15 cellular contexts compared by ENCODE assay signal in genomic region chr6:24779416-24779815, GRCh38. TPM values are rescaled to one million over a fixed set of nuclear protein-coding genes. Genes with fewer than 3 reads are reported as not detected.
A peak's percentile ranks its signal among the peaks of the same experiment; 100 is the strongest.
DNase-seq lines count a peak whose midpoint lies in the region; TF ChIP-seq lines count a peak whose summit lies in the region.
"Had no signal": no experiment of that assay in that cellular context is flagged by ENCODE, and none has a peak within 500 bp of the region (broad histone marks: within the 10 kb centered on the region; RNA-seq: fewer than 3 reads in every experiment).

No MANE protein-coding gene starts in this region.

- H3K27ac ChIP-seq in PC-9 (peak overlapping the region; percentile 69), stomach (peak overlapping the region in 3 of 5 donors; percentile 49 to 99 (median 65)), spleen (no peak overlapping the region)

- TF ChIP-seq POLR2A in stomach (IDR thresholded peaks at IDR 0.05) = no peak
- no peak for TF ChIP-seq POLR2A in lower leg skin (IDR thresholded peaks at IDR 0.05)
- TF ChIP-seq POLR2A in spleen (IDR thresholded peaks at IDR 0.05) = no peak

- no TSS peak for BruUV-seq in PC-9 (replicated peaks; lab: Mats Ljungman, UMichigan)

- peaks cover 46% of the 10 kb centered on the region for H3K4me1 Mint-ChIP-seq in activated CD4-positive, alpha-beta T cell treated with anti-CD3 and anti-CD28 coated beads, Interleukin-2, amount 10 ng/mL, durations not matched to agents 7 days and 5 days

- H3K36me3 Mint-ChIP-seq in activated CD4-positive, alpha-beta T cell treated with anti-CD3 and anti-CD28 coated beads, Interleukin-2, amount 10 ng/mL, durations not matched to agents 7 days and 5 days (ENCODE audit: low read depth) = peaks cover 63% of the 10 kb centered on the region

- intact Hi-C loops in PC-9 (cut with micrococcal nuclease; ENCODE audit: unreplicated experiment) = loop anchor here (2.0 to 5.0 kb wide), 2 partner anchors 132 to 291 kb away; partner anchors contain the start of gene KIAA0319
- intact Hi-C loops in stomach (cut with DNase I; ENCODE audit: low total_unique reads) = no loop called here
- intact Hi-C loops in lower leg skin (cut with DNase I; ENCODE audit: low total_unique reads) = no loop called here
- intact Hi-C loops in spleen (cut with DNase I; ENCODE audit: low total_unique reads) = loop anchor here (10.0 kb wide), 1 partner anchor 55 kb away; no protein-coding TSS in a partner anchor

- H2AFZ ChIP-seq in PC-9 = no peak overlapping the region

- DNase-seq in activated CD4-positive, alpha-beta T cell treated with anti-CD3 and anti-CD28 coated beads, Interleukin-2, amount 10 ng/mL, durations not matched to agents 7 days and 5 days = no peak
- no peak for DNase-seq in activated CD4-positive, alpha-beta T cell treated with anti-CD3 and anti-CD28 coated beads for 4 hours
- DNase-seq in PC-9 (peak in 1 of 2 experiments; percentile 87), epithelial cell of esophagus (ENCODE audit: low read depth) (peak; percentile 8), stomach (no peak), lower leg skin (ENCODE audit: low spot score in 2 of 2) (no peak), GF-D8 (lab: John Stamatoyannopoulos, UW) (no peak), spleen (no peak)
- DNase-seq: DMS153; naive thymus-derived CD8-positive, alpha-beta T cell; NCI-H446 treated with DMSO at 0.1 percent for 48 hours had no signal

- H3K4me1 ChIP-seq in PC-9 (replicated peaks; ENCODE audit: insufficient read depth) = peaks cover 45% of the 10 kb centered on the region
- peaks cover 0 to 45% (median 23%) of the 10 kb centered on the region in 4 donors for H3K4me1 ChIP-seq in stomach
- H3K4me1 ChIP-seq in spleen = peaks cover 10 to 56% (median 30%) of the 10 kb centered on the region in 6 donors

- no peak for TF ChIP-seq CTCF in PC-9 (conservative IDR thresholded peaks at IDR 0.05)
- no peak for TF ChIP-seq CTCF in epithelial cell of esophagus (IDR thresholded peaks at IDR 0.05; ENCODE audit: insufficient read depth, low read depth, low read length, missing control alignments)
- TF ChIP-seq CTCF in stomach (IDR thresholded peaks at IDR 0.05) = no peak
- no peak for TF ChIP-seq CTCF in lower leg skin (IDR thresholded peaks at IDR 0.05)
- no peak for TF ChIP-seq CTCF in spleen (IDR thresholded peaks at IDR 0.05 in 8 of 11, conservative IDR thresholded peaks at IDR 0.05 in 3 of 11)

- TF ChIP-seq EP300 in stomach (IDR thresholded peaks at IDR 0.05) = no peak

- H3K9me2 ChIP-seq in PC-9 (ENCODE audit: insufficient read depth) = no peaks in the 10 kb centered on the region

- peaks cover 63% of the 10 kb centered on the region for H3K79me2 ChIP-seq in PC-9 (ENCODE audit: low read depth)

- H3K4me3 Mint-ChIP-seq in activated CD4-positive, alpha-beta T cell treated with anti-CD3 and anti-CD28 coated beads, Interleukin-2, amount 10 ng/mL, durations not matched to agents 7 days and 5 days = no peak overlapping the region
- H3K4me3 Mint-ChIP-seq: naive thymus-derived CD8-positive, alpha-beta T cell had no signal

- no peaks in the 10 kb centered on the region for H4K20me1 ChIP-seq in PC-9 (ENCODE audit: insufficient read depth)

- POLR2A ChIA-PET in activated CD4-positive, alpha-beta T cell treated with anti-CD3 and anti-CD28 coated beads, Interleukin-2, amount 10 ng/mL, durations not matched to agents 7 days and 5 days (lab: Charles Lee) = no interaction called here
- POLR2A ChIA-PET in PC-9 (lab: Charles Lee; ENCODE audit: unreplicated experiment) = interaction anchor here (0.6 kb wide), 1 partner anchor 939 kb away, joined by 3 read pairs; no protein-coding TSS in a partner anchor

- H3K4me3 ChIP-seq in PC-9 (no peak overlapping the region), epithelial cell of esophagus (ENCODE audit: low read length) (no peak overlapping the region), stomach (peak overlapping the region in 2 of 4 donors; percentile 8 to 97), lower leg skin (ENCODE audit: low read depth, poor library complexity, severe bottlenecking) (no peak overlapping the region), spleen (no peak overlapping the region)

- CTCF ChIA-PET in activated CD4-positive, alpha-beta T cell treated with anti-CD3 and anti-CD28 coated beads, Interleukin-2, amount 10 ng/mL, durations not matched to agents 7 days and 5 days (lab: Charles Lee) = interaction anchor here (0.6 kb wide), 1 partner anchor 194 kb away, joined by 3 read pairs; no protein-coding TSS in a partner anchor
- CTCF ChIA-PET in PC-9 (lab: Charles Lee) = interaction anchor here (0.6 kb wide), 1 partner anchor 18 kb away, joined by 3 read pairs; no protein-coding TSS in a partner anchor

- H3K27me3 ChIP-seq in PC-9 (ENCODE audit: insufficient read depth, low read depth) (no peaks in the 10 kb centered on the region), stomach (no peaks in the 10 kb centered on the region), spleen (replicated peaks in 1 of 7) (no peaks in the 10 kb centered on the region)

- H3K9me3 ChIP-seq in PC-9 (ENCODE audit: insufficient read depth, low read depth) = no peaks in the 10 kb centered on the region
- no peaks in the 10 kb centered on the region for H3K9me3 ChIP-seq in stomach
- no peaks in the 10 kb centered on the region for H3K9me3 ChIP-seq in spleen

- WGBS in stomach, 5 donors = 21 to 45% (median 28%) methylated on average over 3 of the region's 3 CpGs
- 42 to 49% methylated on average over 3 of the region's 3 CpGs for WGBS in lower leg skin, 2 donors
- WGBS in spleen, 5 donors = 57 to 77% (median 66%) methylated on average over 3 of the region's 3 CpGs

- H3K4me2 ChIP-seq in PC-9 = peak overlapping the region; percentile 47

- H3K36me3 ChIP-seq in PC-9 (ENCODE audit: low read depth) (peaks cover 44% of the 10 kb centered on the region), stomach (peaks cover 7 to 34% (median 27%) of the 10 kb centered on the region in 4 donors), spleen (peaks cover 0 to 41% (median 17%) of the 10 kb centered on the region in 6 donors)

- no peaks in the 10 kb centered on the region for H3K27me3 Mint-ChIP-seq in activated CD4-positive, alpha-beta T cell treated with anti-CD3 and anti-CD28 coated beads, Interleukin-2, amount 10 ng/mL, durations not matched to agents 7 days and 5 days
- H3K27me3 Mint-ChIP-seq: naive thymus-derived CD8-positive, alpha-beta T cell had no signal

- H3F3A ChIP-seq in PC-9 (ENCODE audit: insufficient read depth, low read depth) = peaks cover 14% of the 10 kb centered on the region; the same call in 1 of the 2 replicates

- H3K9me3 Mint-ChIP-seq in activated CD4-positive, alpha-beta T cell treated with anti-CD3 and anti-CD28 coated beads, Interleukin-2, amount 10 ng/mL, durations not matched to agents 7 days and 5 days = no peaks in the 10 kb centered on the region
- H3K9me3 Mint-ChIP-seq: naive thymus-derived CD8-positive, alpha-beta T cell had no signal

- peak overlapping the region; percentile 7 for H3K27ac Mint-ChIP-seq in activated CD4-positive, alpha-beta T cell treated with anti-CD3 and anti-CD28 coated beads, Interleukin-2, amount 10 ng/mL, durations not matched to agents 7 days and 5 days
- H3K27ac Mint-ChIP-seq: naive thymus-derived CD8-positive, alpha-beta T cell had no signal

RNA-seq across cellular contexts. Expression of gene GMNN, which starts 4.7 kb away (rescaled TPM):
- total RNA-seq in activated CD4-positive, alpha-beta T cell treated with anti-CD3 and anti-CD28 coated beads, Interleukin-2, amount 10 ng/mL, durations not matched to agents 7 days and 5 days = 10 to 100 TPM; 63.2 to 70.3 TPM
- total RNA-seq in PC-9 (2021) (53.1 and 54.8 TPM in 2 replicates), stomach (100 to 1,000 TPM in 1 of 5 donors, 10 to 100 TPM in 2, 1 to 10 TPM in 1, not detected in 1; 2.7 to 142 (median 26.7) TPM), lower leg skin (100 to 1,000 TPM in 1 of 4 donors, 10 to 100 TPM in 3; 31.2 to 168 (median 53.3) TPM), spleen (10 to 100 TPM; 11.1 to 32.3 (median 16.7) TPM)
- polyA plus RNA-seq in stomach (10 to 100 TPM; 17.3 to 40.7 (median 33.0) TPM), spleen (10 to 100 TPM; 12.4 to 17.3 (median 13.9) TPM)

RNA-seq across cellular contexts. Expression of gene ARMH2, which starts 19.3 kb away (rescaled TPM):
- 1 to 10 TPM; 1.8 to 2.3 TPM for total RNA-seq in activated CD4-positive, alpha-beta T cell treated with anti-CD3 and anti-CD28 coated beads, Interleukin-2, amount 10 ng/mL, durations not matched to agents 7 days and 5 days
- total RNA-seq in PC-9 (2021) = not detected in 2 replicates
- total RNA-seq in stomach = not detected
- not detected for polyA plus RNA-seq in stomach
- total RNA-seq in lower leg skin = not detected
- total RNA-seq in spleen = 1 to 10 TPM in 3 of 7 donors, under 1 TPM in 1, not detected in 3; 0.57 to 3.0 (median 1.5) TPM
- 1 to 10 TPM in 1 of 3 donors, under 1 TPM in 1, not detected in 1; 0.35 to 1.0 TPM for polyA plus RNA-seq in spleen
- total RNA-seq: dermis microvascular lymphatic vessel endothelial cell, frontal cortex, ureter had no signal
- polyA plus RNA-seq: adipose tissue had no signal

Comparison
In these comparisons a context has a peak if more than half of its experiments do, and no peak if none do; other contexts are left out.
1. H3K27ac ChIP-seq: peak in PC-9 (single experiment) and stomach (3 of 5); none in spleen (0 of 8).
2. intact Hi-C loops: an anchor here in PC-9 (2.0 to 5.0 kb wide) and spleen (10.0 kb wide); none called in stomach and lower leg skin.